In genomic region chr1:175376194-175376593, GRCh38 we compare ENCODE assay signal across 9 cellular contexts.
A peak's percentile ranks its signal among the peaks of the same experiment; 100 is the strongest.
DNase-seq lines count a peak whose midpoint lies in the region; ATAC-seq and TF ChIP-seq lines count a peak whose summit lies in the region.
"Had no signal": no experiment of that assay in that cellular context is flagged by ENCODE, and none has a peak within 500 bp of the region (broad histone marks: within the 10 kb centered on the region; RNA-seq: fewer than 3 reads in every experiment).

No MANE protein-coding gene starts in this region.

- DNase-seq in NCI-H2227 treated with DMSO at 0.1 percent for 48 hours (lab: John Stamatoyannopoulos, UW), result peak; percentile 2
- no peak for DNase-seq in NCI-H2227 (lab: John Stamatoyannopoulos, UW; ENCODE audit: unreplicated experiment)
- no peak for DNase-seq in WTC11 (ENCODE audit: low spot score)
- no peak for DNase-seq in neural crest cell (ENCODE audit: low read depth, low spot score)
- DNase-seq in colonic mucosa, result no peak
- DNase-seq in A172 (ENCODE audit: low spot score), result no peak
- DNase-seq: stimulated activated CD4-positive, alpha-beta T cell treated with anti-CD3 and anti-CD28 coated beads, Interleukin-12 subunit alpha, Interleukin-12 subunit beta, amount 100 ng/mL, for 4 hours had no signal

- no peak overlapping the region for H3K4me3 ChIP-seq in colonic mucosa

- intact Hi-C loops in colonic mucosa (cut with DNase I), result no loop called here

- CTCF ChIA-PET in WTC11 (lab: Charles Lee), result interaction anchor here (0.8 to 1.5 kb wide), 6 partner anchors 221 to 448 kb away, joined by 3 to 6 read pairs (median 4); no protein-coding TSS in a partner anchor

- H3K27me3 Mint-ChIP-seq in WTC11 (ENCODE audit: low read depth) (0 out of 2 replicates have a peak, but pooled peaks cover 4% of the 10 kb centered on the region), neural crest cell (ENCODE audit: low read depth) (no peaks in the 10 kb centered on the region)

- H3K9me3 Mint-ChIP-seq in WTC11, result no peaks in the 10 kb centered on the region
- H3K9me3 Mint-ChIP-seq in neural crest cell, result no peaks in the 10 kb centered on the region

- POLR2A ChIA-PET in WTC11 (lab: Charles Lee), result no interaction called here

- no peak overlapping the region for H3K9ac ChIP-seq in colonic mucosa (ENCODE audit: low read depth in 2 of 2, low read length in 2 of 2)

- no peaks in the 10 kb centered on the region for H3K27me3 ChIP-seq in colonic mucosa

- no peak for TF ChIP-seq EP300 in Ishikawa (IDR thresholded peaks at IDR 0.05; ENCODE audit: borderline replicate concordance)

- H3K9me3 ChIP-seq in colonic mucosa, result no peaks in the 10 kb centered on the region

- peaks cover 14% of the 10 kb centered on the region for H3K4me1 Mint-ChIP-seq in WTC11
- peaks cover 9% of the 10 kb centered on the region for H3K4me1 Mint-ChIP-seq in neural crest cell

- TF ChIP-seq CTCF in WTC11 (IDR thresholded peaks at IDR 0.05) (0 out of 2 replicates have a peak, but pooled peaks have one; percentile 24), neural crest cell (conservative IDR thresholded peaks at IDR 0.05) (peak; percentile 46), colonic mucosa (IDR thresholded peaks at IDR 0.05) (no peak)

- TF ChIP-seq RAD21 in Ishikawa (IDR thresholded peaks at IDR 0.05; ENCODE audit: low read depth), result peak; percentile 45

- H3K36me3 Mint-ChIP-seq in WTC11 (no peaks in the 10 kb centered on the region), neural crest cell (ENCODE audit: low read depth) (no peaks in the 10 kb centered on the region)

- ATAC-seq in WTC11, result peak; percentile 56
- ATAC-seq in HG03457 (IDR thresholded peaks at IDR 0.05; ENCODE audit: unreplicated experiment), result no peak

- no peaks in the 10 kb centered on the region for H3K4me1 ChIP-seq in colonic mucosa

- H3K4me3 Mint-ChIP-seq in WTC11 (no peak overlapping the region), neural crest cell (no peak overlapping the region)

- no peaks in the 10 kb centered on the region for H3K36me3 ChIP-seq in colonic mucosa

- H3K27ac Mint-ChIP-seq in WTC11, result no peak overlapping the region
- no peak overlapping the region for H3K27ac Mint-ChIP-seq in neural crest cell (ENCODE audit: unreplicated experiment)

- H3K27ac ChIP-seq in colonic mucosa, result no peak overlapping the region

TF ChIP-seq in Ishikawa, 13 proteins besides CTCF, POLR2A, EP300 and RAD21:
- no peak for TF ChIP-seq TAF1 (IDR thresholded peaks at IDR 0.05; ENCODE audit: low read depth)
- no peak for TF ChIP-seq TEAD4 (IDR thresholded peaks at IDR 0.05)
- no peak for TF ChIP-seq CEBPB (IDR thresholded peaks at IDR 0.05)
- no peak for TF ChIP-seq ZBTB7A (IDR thresholded peaks at IDR 0.05; ENCODE audit: low read depth)
- TF ChIP-seq YY1 (IDR thresholded peaks at IDR 0.05; ENCODE audit: low read depth), result no peak
- no peak for TF ChIP-seq TCF12 (IDR thresholded peaks at IDR 0.05; ENCODE audit: low read depth)
- no peak for TF ChIP-seq MAX (IDR thresholded peaks at IDR 0.05)
- TF ChIP-seq FOXM1 (IDR thresholded peaks at IDR 0.05; ENCODE audit: borderline replicate concordance, low read depth), result no peak
- TF ChIP-seq, protein P1, sequence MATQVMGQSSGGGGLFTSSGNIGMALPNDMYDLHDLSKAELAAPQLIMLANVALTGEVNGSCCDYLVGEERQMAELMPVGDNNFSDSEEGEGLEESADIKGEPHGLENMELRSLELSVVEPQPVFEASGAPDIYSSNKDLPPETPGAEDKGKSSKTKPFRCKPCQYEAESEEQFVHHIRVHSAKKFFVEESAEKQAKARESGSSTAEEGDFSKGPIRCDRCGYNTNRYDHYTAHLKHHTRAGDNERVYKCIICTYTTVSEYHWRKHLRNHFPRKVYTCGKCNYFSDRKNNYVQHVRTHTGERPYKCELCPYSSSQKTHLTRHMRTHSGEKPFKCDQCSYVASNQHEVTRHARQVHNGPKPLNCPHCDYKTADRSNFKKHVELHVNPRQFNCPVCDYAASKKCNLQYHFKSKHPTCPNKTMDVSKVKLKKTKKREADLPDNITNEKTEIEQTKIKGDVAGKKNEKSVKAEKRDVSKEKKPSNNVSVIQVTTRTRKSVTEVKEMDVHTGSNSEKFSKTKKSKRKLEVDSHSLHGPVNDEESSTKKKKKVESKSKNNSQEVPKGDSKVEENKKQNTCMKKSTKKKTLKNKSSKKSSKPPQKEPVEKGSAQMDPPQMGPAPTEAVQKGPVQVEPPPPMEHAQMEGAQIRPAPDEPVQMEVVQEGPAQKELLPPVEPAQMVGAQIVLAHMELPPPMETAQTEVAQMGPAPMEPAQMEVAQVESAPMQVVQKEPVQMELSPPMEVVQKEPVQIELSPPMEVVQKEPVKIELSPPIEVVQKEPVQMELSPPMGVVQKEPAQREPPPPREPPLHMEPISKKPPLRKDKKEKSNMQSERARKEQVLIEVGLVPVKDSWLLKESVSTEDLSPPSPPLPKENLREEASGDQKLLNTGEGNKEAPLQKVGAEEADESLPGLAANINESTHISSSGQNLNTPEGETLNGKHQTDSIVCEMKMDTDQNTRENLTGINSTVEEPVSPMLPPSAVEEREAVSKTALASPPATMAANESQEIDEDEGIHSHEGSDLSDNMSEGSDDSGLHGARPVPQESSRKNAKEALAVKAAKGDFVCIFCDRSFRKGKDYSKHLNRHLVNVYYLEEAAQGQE (IDR thresholded peaks at IDR 0.05; ENCODE audit: low read depth), result no peak
- TF ChIP-seq NFIC (IDR thresholded peaks at IDR 0.05), result no peak
- no peak for TF ChIP-seq CREB1 (IDR thresholded peaks at IDR 0.05; ENCODE audit: low read depth)
- TF ChIP-seq, protein P2, sequence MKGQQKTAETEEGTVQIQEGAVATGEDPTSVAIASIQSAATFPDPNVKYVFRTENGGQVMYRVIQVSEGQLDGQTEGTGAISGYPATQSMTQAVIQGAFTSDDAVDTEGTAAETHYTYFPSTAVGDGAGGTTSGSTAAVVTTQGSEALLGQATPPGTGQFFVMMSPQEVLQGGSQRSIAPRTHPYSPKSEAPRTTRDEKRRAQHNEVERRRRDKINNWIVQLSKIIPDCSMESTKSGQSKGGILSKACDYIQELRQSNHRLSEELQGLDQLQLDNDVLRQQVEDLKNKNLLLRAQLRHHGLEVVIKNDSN (IDR thresholded peaks at IDR 0.05), result no peak
- no peak for TF ChIP-seq EGR1 (IDR thresholded peaks at IDR 0.05)

TF ChIP-seq in WTC11, 78 proteins besides CTCF, POLR2A, EP300 and RAD21:
- TF ChIP-seq, protein P3, sequence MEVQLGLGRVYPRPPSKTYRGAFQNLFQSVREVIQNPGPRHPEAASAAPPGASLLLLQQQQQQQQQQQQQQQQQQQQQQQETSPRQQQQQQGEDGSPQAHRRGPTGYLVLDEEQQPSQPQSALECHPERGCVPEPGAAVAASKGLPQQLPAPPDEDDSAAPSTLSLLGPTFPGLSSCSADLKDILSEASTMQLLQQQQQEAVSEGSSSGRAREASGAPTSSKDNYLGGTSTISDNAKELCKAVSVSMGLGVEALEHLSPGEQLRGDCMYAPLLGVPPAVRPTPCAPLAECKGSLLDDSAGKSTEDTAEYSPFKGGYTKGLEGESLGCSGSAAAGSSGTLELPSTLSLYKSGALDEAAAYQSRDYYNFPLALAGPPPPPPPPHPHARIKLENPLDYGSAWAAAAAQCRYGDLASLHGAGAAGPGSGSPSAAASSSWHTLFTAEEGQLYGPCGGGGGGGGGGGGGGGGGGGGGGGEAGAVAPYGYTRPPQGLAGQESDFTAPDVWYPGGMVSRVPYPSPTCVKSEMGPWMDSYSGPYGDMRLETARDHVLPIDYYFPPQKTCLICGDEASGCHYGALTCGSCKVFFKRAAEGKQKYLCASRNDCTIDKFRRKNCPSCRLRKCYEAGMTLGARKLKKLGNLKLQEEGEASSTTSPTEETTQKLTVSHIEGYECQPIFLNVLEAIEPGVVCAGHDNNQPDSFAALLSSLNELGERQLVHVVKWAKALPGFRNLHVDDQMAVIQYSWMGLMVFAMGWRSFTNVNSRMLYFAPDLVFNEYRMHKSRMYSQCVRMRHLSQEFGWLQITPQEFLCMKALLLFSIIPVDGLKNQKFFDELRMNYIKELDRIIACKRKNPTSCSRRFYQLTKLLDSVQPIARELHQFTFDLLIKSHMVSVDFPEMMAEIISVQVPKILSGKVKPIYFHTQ (CRISPR knock-in tag; IDR thresholded peaks at IDR 0.05), result no peak
- TF ChIP-seq GTF2I (CRISPR knock-in tag; conservative IDR thresholded peaks at IDR 0.05), result peak; percentile 81; the same call in 1 of the 2 replicates
